ENCODE assay signal across 8 cellular contexts in the genomic region with DNA sequence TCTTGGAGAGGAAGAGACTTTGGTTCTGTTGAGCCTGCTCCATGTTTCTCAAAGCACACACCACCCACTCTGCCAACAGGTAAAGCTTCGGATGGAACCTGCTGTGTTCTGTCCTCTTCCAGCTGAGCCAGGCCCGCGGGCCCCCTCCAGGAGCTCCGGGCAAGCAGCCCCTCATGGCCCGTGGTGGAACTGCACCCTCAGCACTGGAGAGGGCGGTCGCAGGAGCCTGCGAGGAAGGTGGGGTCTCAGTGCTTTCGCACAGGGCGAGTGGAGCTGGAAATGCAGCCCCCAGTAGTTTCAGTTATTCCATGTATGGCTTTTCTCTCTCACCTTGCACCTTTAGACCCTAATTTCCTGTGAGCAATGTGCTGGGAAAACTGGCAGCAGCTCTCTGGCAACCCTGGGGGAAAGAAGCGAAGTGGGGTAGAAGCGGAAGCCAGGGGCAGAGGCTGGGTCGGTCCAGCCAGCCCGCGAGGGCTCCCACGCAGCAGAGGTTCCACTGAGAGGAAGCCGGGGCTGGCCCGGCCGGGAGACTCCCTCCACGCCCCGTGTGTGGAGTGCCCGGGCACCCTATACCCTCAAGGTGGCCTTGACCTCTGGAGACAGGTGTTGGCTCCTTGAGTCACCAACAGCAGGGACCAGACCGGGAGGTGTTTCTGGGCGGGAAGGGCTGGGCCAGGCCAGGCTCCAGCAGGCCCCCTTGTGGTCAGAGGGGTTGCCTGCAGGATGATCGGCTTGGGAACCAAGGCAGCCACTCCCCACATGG.
DNase-seq lines count a peak whose midpoint lies in the region; ATAC-seq, FAIRE-seq and TF ChIP-seq lines count a peak whose summit lies in the region.

No MANE protein-coding gene starts in this region.

- peak overlapping the region; percentile 58 for H3K4me3 Mint-ChIP-seq in Calu3 (ENCODE audit: low read depth, unreplicated experiment)
- peak overlapping the region; percentile 88 for H3K4me3 Mint-ChIP-seq in activated naive CD4-positive, alpha-beta T cell treated with anti-CD3 and anti-CD28 coated beads, Interleukin-2, amount 50 U/mL, for 24 hours

- H3K4me3 ChIP-seq in small intestine (ENCODE audit: low read depth in 1 of 2, low read length in 2 of 2): peak overlapping the region in 1 of 2 donors; percentile 12

- H3K4me1 Mint-ChIP-seq in Calu3 (ENCODE audit: low read depth, unreplicated experiment): peaks cover 12% of the 10 kb centered on the region
- peaks cover 4% of the 10 kb centered on the region for H3K4me1 Mint-ChIP-seq in activated naive CD4-positive, alpha-beta T cell treated with anti-CD3 and anti-CD28 coated beads, Interleukin-2, amount 50 U/mL, for 24 hours

- no peak overlapping the region for H3K27ac Mint-ChIP-seq in Calu3 (ENCODE audit: unreplicated experiment)
- H3K27ac Mint-ChIP-seq in activated naive CD4-positive, alpha-beta T cell treated with anti-CD3 and anti-CD28 coated beads, Interleukin-2, amount 50 U/mL, for 24 hours: no peak overlapping the region

- TF ChIP-seq CTCF in Calu3 (IDR thresholded peaks at IDR 0.05; ENCODE audit: unreplicated experiment): peak; percentile 78

- no peaks in the 10 kb centered on the region for H3K36me3 ChIP-seq in small intestine (ENCODE audit: control insufficient read depth in 2 of 2, insufficient read depth in 2 of 2, low read length in 2 of 2)

- no peaks in the 10 kb centered on the region for H3K9me3 ChIP-seq in small intestine (ENCODE audit: control insufficient read depth, low read depth)

- no peaks in the 10 kb centered on the region for H3K36me3 Mint-ChIP-seq in Calu3 (ENCODE audit: insufficient read depth, unreplicated experiment)
- H3K36me3 Mint-ChIP-seq in activated naive CD4-positive, alpha-beta T cell treated with anti-CD3 and anti-CD28 coated beads, Interleukin-2, amount 50 U/mL, for 24 hours: peaks cover 1% of the 10 kb centered on the region

- H3K27ac ChIP-seq in small intestine (ENCODE audit: low read depth in 1 of 2, low read length in 1 of 2): no peak overlapping the region

- no peak for FAIRE-seq in small intestine (lab: Jason Lieb, UNC)

- no peaks in the 10 kb centered on the region for H3K4me1 ChIP-seq in small intestine (ENCODE audit: control insufficient read depth in 2 of 2, insufficient read depth in 1 of 2, low read depth in 1 of 2, low read length in 1 of 2)

- intact Hi-C loops in Calu3 (cut with micrococcal nuclease; ENCODE audit: unreplicated experiment): loop anchor here (2.0 to 10.0 kb wide), 3 partner anchors 261 to 331 kb away; no protein-coding TSS in a partner anchor

- BruUV-seq in Calu3 (replicated peaks; lab: Mats Ljungman, UMichigan): no TSS peak

- peak; percentile 89 for ATAC-seq in GM21381 (IDR thresholded peaks at IDR 0.05; ENCODE audit: unreplicated experiment)

- CTCF ChIA-PET in Calu3 (lab: Charles Lee): interaction anchor here (0.6 to 2.0 kb wide), 11 partner anchors 42 to 332 kb away, joined by 3 to 12 read pairs (median 4); a partner anchor contains a TSS

- no peaks in the 10 kb centered on the region for H3K9me3 Mint-ChIP-seq in Calu3 (ENCODE audit: low read depth, unreplicated experiment)
- H3K9me3 Mint-ChIP-seq in activated naive CD4-positive, alpha-beta T cell treated with anti-CD3 and anti-CD28 coated beads, Interleukin-2, amount 50 U/mL, for 24 hours: no peaks in the 10 kb centered on the region

- H3K27me3 Mint-ChIP-seq in Calu3 (ENCODE audit: unreplicated experiment): peaks cover 15% of the 10 kb centered on the region
- no peaks in the 10 kb centered on the region for H3K27me3 Mint-ChIP-seq in activated naive CD4-positive, alpha-beta T cell treated with anti-CD3 and anti-CD28 coated beads, Interleukin-2, amount 50 U/mL, for 24 hours

- 3 to 7% (median 4%) methylated on average over 22 to 25 of the region's 25 CpGs for WGBS in small intestine, 3 donors

- peaks cover 0 to 2% of the 10 kb centered on the region in 2 donors for H3K27me3 ChIP-seq in small intestine (ENCODE audit: control insufficient read depth in 2 of 2, insufficient read depth in 2 of 2, low read length in 2 of 2)

- peak; percentile 81 for DNase-seq in Calu3
- DNase-seq in HT-29 (ENCODE audit: low spot score): peak; percentile 88
- DNase-seq in SK-N-DZ (ENCODE audit: low spot score): peak; percentile 20
- DNase-seq in iPS DF 4.7 (ENCODE audit: extremely low read depth, low spot score): peak; percentile 33
- peak; percentile 84 for DNase-seq in small intestine
- DNase-seq in DMS153 (lab: John Stamatoyannopoulos, UW): no peak
